ENCODE assay signal across 1 cellular context in the genomic region with DNA sequence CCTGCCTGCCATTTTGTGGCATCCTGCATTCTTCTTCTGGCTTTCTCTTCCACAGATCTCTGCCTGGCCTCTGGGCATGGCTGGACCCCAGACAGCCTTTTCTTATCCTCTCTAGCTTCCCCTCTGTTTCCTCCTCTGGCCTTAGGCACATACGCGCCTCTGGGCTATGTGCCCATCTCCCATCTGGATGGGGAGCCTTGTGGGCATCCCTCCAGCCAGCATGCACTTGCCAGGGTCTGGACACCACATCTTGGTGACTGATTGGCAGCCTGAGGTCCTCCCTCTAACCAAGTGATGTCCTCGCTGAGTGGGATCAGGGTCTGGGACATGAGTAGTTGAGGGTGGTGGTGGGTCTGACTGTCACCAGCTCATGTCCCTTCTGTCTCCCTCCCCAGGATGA.
TF ChIP-seq lines count a peak whose summit lies in the region.

No MANE protein-coding gene starts in this region.

TF ChIP-seq in IMR-90, 13 proteins besides CTCF, POLR2A, EP300 and RAD21:
- no peak for TF ChIP-seq RCOR1 (IDR thresholded peaks at IDR 0.05; ENCODE audit: insufficient replicate concordance, low read length)
- TF ChIP-seq, protein P1, sequence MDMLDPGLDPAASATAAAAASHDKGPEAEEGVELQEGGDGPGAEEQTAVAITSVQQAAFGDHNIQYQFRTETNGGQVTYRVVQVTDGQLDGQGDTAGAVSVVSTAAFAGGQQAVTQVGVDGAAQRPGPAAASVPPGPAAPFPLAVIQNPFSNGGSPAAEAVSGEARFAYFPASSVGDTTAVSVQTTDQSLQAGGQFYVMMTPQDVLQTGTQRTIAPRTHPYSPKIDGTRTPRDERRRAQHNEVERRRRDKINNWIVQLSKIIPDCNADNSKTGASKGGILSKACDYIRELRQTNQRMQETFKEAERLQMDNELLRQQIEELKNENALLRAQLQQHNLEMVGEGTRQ (IDR thresholded peaks at IDR 0.05; ENCODE audit: low read depth, low read length): no peak
- no peak for TF ChIP-seq SMC3 (IDR thresholded peaks at IDR 0.05; ENCODE audit: low read depth, low read length)
- TF ChIP-seq MAFK (IDR thresholded peaks at IDR 0.05; ENCODE audit: low read depth, low read length): no peak
- TF ChIP-seq CHD1 (IDR thresholded peaks at IDR 0.05; ENCODE audit: low read depth, low read length): no peak
- no peak for TF ChIP-seq CEBPB (IDR thresholded peaks at IDR 0.05; ENCODE audit: low read depth, low read length)
- no peak for TF ChIP-seq FOS (IDR thresholded peaks at IDR 0.05; ENCODE audit: low read depth, low read length)
